Comparison of ENCODE assay signal across 9 cellular contexts in genomic region chr2:10790228-10790973, GRCh38. TPM values are rescaled to one million over a fixed set of nuclear protein-coding genes. Genes with fewer than 3 reads are reported as not detected.
DNase-seq lines count a peak whose midpoint lies in the region; ATAC-seq, FAIRE-seq and TF ChIP-seq lines count a peak whose summit lies in the region.
"Had no signal": no experiment of that assay in that cellular context is flagged by ENCODE, and none has a peak within 500 bp of the region (broad histone marks: within the 10 kb centered on the region; RNA-seq: fewer than 3 reads in every experiment).

No MANE protein-coding gene starts in this region.

- 87 to 94% (median 93%) methylated on average over 6 of the region's 6 CpGs for WGBS in heart left ventricle, 4 donors

- H3K4me1 ChIP-seq in A673 (ENCODE audit: insufficient read depth, low read length, poor library complexity, severe bottlenecking) (no peaks in the 10 kb centered on the region), heart left ventricle (peaks cover 0 to 4% (median 0%) of the 10 kb centered on the region in 12 donors)

- peaks cover 100% of the 10 kb centered on the region for H3K36me3 Mint-ChIP-seq in stimulated activated effector memory CD8-positive, alpha-beta T cell treated with anti-CD3 and anti-CD28 coated beads, Interleukin-12 subunit alpha, Interleukin-12 subunit beta, amount 100 ng/mL, for 72 hours

- FAIRE-seq in RCC 7860 (lab: Jason Lieb, UNC) = peak; percentile 79
- FAIRE-seq: H1 had no signal

- H3K4me3 ChIP-seq in A673 (ENCODE audit: low read depth, low read length, poor library complexity, severe bottlenecking) (no peak overlapping the region), heart left ventricle (no peak overlapping the region)

- ATAC-seq in HG02642 (IDR thresholded peaks at IDR 0.05; ENCODE audit: poor library complexity, unreplicated experiment) (peak; percentile 74), heart left ventricle (no peak), GM21526 (IDR thresholded peaks at IDR 0.05; ENCODE audit: low FRiP score, unreplicated experiment) (no peak)
- ATAC-seq in stimulated activated effector memory CD8-positive, alpha-beta T cell treated with anti-CD3 and anti-CD28 coated beads, Interleukin-12 subunit alpha, Interleukin-12 subunit beta, amount 100 ng/mL, for 72 hours = peak; percentile 90

- no peak for TF ChIP-seq POLR2A in heart left ventricle (IDR thresholded peaks at IDR 0.05)

- no peaks in the 10 kb centered on the region for H3K9me3 Mint-ChIP-seq in stimulated activated effector memory CD8-positive, alpha-beta T cell treated with anti-CD3 and anti-CD28 coated beads, Interleukin-12 subunit alpha, Interleukin-12 subunit beta, amount 100 ng/mL, for 72 hours

- H3K9me3 ChIP-seq in A673 (ENCODE audit: low read depth, low read length, poor library complexity, severe bottlenecking) (no peaks in the 10 kb centered on the region), heart left ventricle (no peaks in the 10 kb centered on the region)

- no TSS peak for BruUV-seq in A673 (replicated peaks; lab: Mats Ljungman, UMichigan)

- peaks cover 93% of the 10 kb centered on the region for H3K36me3 ChIP-seq in A673 (ENCODE audit: insufficient read depth, low read length, poor library complexity, severe bottlenecking)
- peaks cover 0 to 100% (median 97%) of the 10 kb centered on the region in 9 donors for H3K36me3 ChIP-seq in heart left ventricle

- DNase-seq in activated CD4-positive, alpha-beta T cell treated with anti-CD3 and anti-CD28 coated beads for 48 hours = peak; percentile 31
- DNase-seq in activated CD4-positive, alpha-beta T cell treated with anti-CD3 and anti-CD28 coated beads for 1 hour = no peak
- DNase-seq in RCC 7860 (ENCODE audit: low spot score) (peak; percentile 58), A673 (ENCODE audit: low spot score) (no peak), heart left ventricle (no peak)
- peak in 1 of 2 donors; percentile 61 for DNase-seq in stimulated activated effector memory CD8-positive, alpha-beta T cell treated with anti-CD3 and anti-CD28 coated beads, Interleukin-12 subunit alpha, Interleukin-12 subunit beta, amount 100 ng/mL, for 72 hours (ENCODE audit: low spot score in 2 of 2)

- peak overlapping the region; percentile 68 for H3K4me3 Mint-ChIP-seq in stimulated activated effector memory CD8-positive, alpha-beta T cell treated with anti-CD3 and anti-CD28 coated beads, Interleukin-12 subunit alpha, Interleukin-12 subunit beta, amount 100 ng/mL, for 72 hours

- H3K27me3 ChIP-seq in A673 (replicated peaks; ENCODE audit: insufficient read depth, low read depth, low read length, poor library complexity) (no peaks in the 10 kb centered on the region), heart left ventricle (no peaks in the 10 kb centered on the region)

- peak overlapping the region; percentile 89 for H3K27ac Mint-ChIP-seq in stimulated activated effector memory CD8-positive, alpha-beta T cell treated with anti-CD3 and anti-CD28 coated beads, Interleukin-12 subunit alpha, Interleukin-12 subunit beta, amount 100 ng/mL, for 72 hours

- CTCF ChIA-PET in A673 (lab: Charles Lee) = no interaction called here

- intact Hi-C loops in A673 (cut with micrococcal nuclease; ENCODE audit: unreplicated experiment) = no loop called here
- intact Hi-C loops in heart left ventricle (cut with DNase I) = no loop called here

- H3K27ac ChIP-seq in A673 (ENCODE audit: low read depth, low read length, poor library complexity, severe bottlenecking) = no peak overlapping the region
- no peak overlapping the region for H3K27ac ChIP-seq in heart left ventricle

- POLR2A ChIA-PET in A673 (lab: Charles Lee; ENCODE audit: low non-redundant PET) = no interaction called here

- no peak for TF ChIP-seq CTCF in A673 (conservative IDR thresholded peaks at IDR 0.05; ENCODE audit: low read depth, low read length)
- TF ChIP-seq CTCF in heart left ventricle (IDR thresholded peaks at IDR 0.05) = no peak

- H3K4me1 Mint-ChIP-seq in stimulated activated effector memory CD8-positive, alpha-beta T cell treated with anti-CD3 and anti-CD28 coated beads, Interleukin-12 subunit alpha, Interleukin-12 subunit beta, amount 100 ng/mL, for 72 hours = peaks cover 39% of the 10 kb centered on the region

RNA-seq across cellular contexts. Expression of gene PDIA6, which starts 22.2 kb away (rescaled TPM):
- total RNA-seq in A673 (2021) (314 and 316 TPM in 2 replicates), heart left ventricle (100 to 1,000 TPM in 6 of 9 donors, 10 to 100 TPM in 3; 78.2 to 178 (median 110) TPM)
- 100 to 1,000 TPM in 1 of 2 donors, 10 to 100 TPM in 1; 32.0 to 402 TPM for polyA plus RNA-seq in heart left ventricle

Comparison
In these comparisons a context has a peak if more than half of its experiments do, and no peak if none do; other contexts are left out.
1. DNase-seq: peak in activated CD4-positive, alpha-beta T cell treated with anti-CD3 and anti-CD28 coated beads for 48 hours (single experiment) and RCC 7860 (single experiment); none in activated CD4-positive, alpha-beta T cell treated with anti-CD3 and anti-CD28 coated beads for 1 hour (single experiment), A673 (single experiment) and heart left ventricle (0 of 5).
2. ATAC-seq: peak in HG02642 (single experiment) and stimulated activated effector memory CD8-positive, alpha-beta T cell treated with anti-CD3 and anti-CD28 coated beads, Interleukin-12 subunit alpha, Interleukin-12 subunit beta, amount 100 ng/mL, for 72 hours (single experiment); none in heart left ventricle (0 of 4) and GM21526 (single experiment).